ENCODE assay signal across 1 cellular context in genomic region chr22:36409911-36410756, GRCh38.
TF ChIP-seq lines count a peak whose summit lies in the region.

No MANE protein-coding gene starts in this region.

TF ChIP-seq in HepG2, 621 proteins besides CTCF, POLR2A, EP300 and RAD21 (continued from another document and continues in another):
- TF ChIP-seq ZNF318 (CRISPR knock-in tag; IDR thresholded peaks at IDR 0.05) (no peak), ZNF501 (CRISPR knock-in tag; IDR thresholded peaks at IDR 0.05) (peak; percentile 83), GABPB1 (CRISPR knock-in tag; IDR thresholded peaks at IDR 0.05) (peak; percentile 93), ZBTB46 (CRISPR knock-in tag; IDR thresholded peaks at IDR 0.05; ENCODE audit: borderline replicate concordance) (no peak), ZNF205 (CRISPR knock-in tag; IDR thresholded peaks at IDR 0.05) (peak; percentile 85), PATZ1 (CRISPR knock-in tag; IDR thresholded peaks at IDR 0.05) (peak; percentile 60), ZBTB37 (CRISPR knock-in tag; IDR thresholded peaks at IDR 0.05) (0 out of 2 replicates have a peak, but pooled peaks have one; percentile 55), TAF15 (IDR thresholded peaks at IDR 0.05; ENCODE audit: low read depth, low read length, poor library complexity, severe bottlenecking) (no peak), NR0B2 (CRISPR knock-in tag; IDR thresholded peaks at IDR 0.05) (peak; percentile 35), ZNF558 (CRISPR knock-in tag; IDR thresholded peaks at IDR 0.05; ENCODE audit: borderline replicate concordance) (peak; percentile 58; the same call in 1 of the 2 replicates), ZNF670 (CRISPR knock-in tag; IDR thresholded peaks at IDR 0.05; ENCODE audit: borderline replicate concordance) (peak; percentile 65; the same call in 1 of the 2 replicates), ZNF614 (CRISPR knock-in tag; IDR thresholded peaks at IDR 0.05; ENCODE audit: borderline replicate concordance) (no peak), KAT2B (IDR thresholded peaks at IDR 0.05; ENCODE audit: borderline replicate concordance, low read depth, low read length) (no peak), ZNF121 (CRISPR knock-in tag; IDR thresholded peaks at IDR 0.05) (peak; percentile 34; the same call in 1 of the 2 replicates), ARID2 (CRISPR knock-in tag; IDR thresholded peaks at IDR 0.05; ENCODE audit: borderline replicate concordance) (0 out of 2 replicates have a peak, but pooled peaks have one; percentile 4), PHF5A (CRISPR knock-in tag; IDR thresholded peaks at IDR 0.05; ENCODE audit: low read depth, unreplicated experiment) (no peak), HNF4A (CRISPR knock-in tag; IDR thresholded peaks at IDR 0.05) (no peak; the same call in 1 of the 2 replicates), PHF8 (CRISPR knock-in tag; IDR thresholded peaks at IDR 0.05) (peak; percentile 83), ZNF629 (CRISPR knock-in tag; conservative IDR thresholded peaks at IDR 0.05) (peak; percentile 86), ZNF552 (CRISPR knock-in tag; IDR thresholded peaks at IDR 0.05; ENCODE audit: borderline replicate concordance) (no peak), ZNF18 (CRISPR knock-in tag; IDR thresholded peaks at IDR 0.05; ENCODE audit: insufficient replicate concordance) (peak; percentile 30), ZBTB7B (CRISPR knock-in tag; IDR thresholded peaks at IDR 0.05) (peak; percentile 67), FOXA1 (IDR thresholded peaks at IDR 0.05) (no peak), FOXA1 (CRISPR knock-in tag; IDR thresholded peaks at IDR 0.05) (peak; percentile 7; the same call in 1 of the 2 replicates), AHDC1 (CRISPR knock-in tag; IDR thresholded peaks at IDR 0.05; ENCODE audit: borderline replicate concordance) (0 out of 2 replicates have a peak, but pooled peaks have one; percentile 36), MXD4 (CRISPR knock-in tag; IDR thresholded peaks at IDR 0.05) (0 out of 2 replicates have a peak, but pooled peaks have one; percentile 22), ZMAT3 (CRISPR knock-in tag; conservative IDR thresholded peaks at IDR 0.05) (0 out of 2 replicates have a peak, but pooled peaks have one; percentile 67), HNRNPLL (IDR thresholded peaks at IDR 0.05; ENCODE audit: low read depth, low read length, poor library complexity, severe bottlenecking) (peak; percentile 59), HNF1B (CRISPR knock-in tag; IDR thresholded peaks at IDR 0.05) (peak; percentile 71)
